ENCODE assay signal across 8 cellular contexts in genomic region chr2:61178603-61179545, GRCh38. TPM values are rescaled to one million over a fixed set of nuclear protein-coding genes. Genes with fewer than 3 reads are reported as not detected.
DNase-seq lines count a peak whose midpoint lies in the region; ATAC-seq and TF ChIP-seq lines count a peak whose summit lies in the region.

No MANE protein-coding gene starts in this region.

- no peaks in the 10 kb centered on the region for H3K9me3 Mint-ChIP-seq in activated naive CD8-positive, alpha-beta T cell (ENCODE audit: low read depth)
- no peaks in the 10 kb centered on the region for H3K9me3 Mint-ChIP-seq in type B pancreatic cell

- no peak for TF ChIP-seq CTCF in type B pancreatic cell (conservative IDR thresholded peaks at IDR 0.05)

- H3K4me1 Mint-ChIP-seq in activated naive CD8-positive, alpha-beta T cell (ENCODE audit: low read depth), result peaks cover 68% of the 10 kb centered on the region
- H3K4me1 Mint-ChIP-seq in type B pancreatic cell (ENCODE audit: unreplicated experiment), result peaks cover 44% of the 10 kb centered on the region

- H3K36me3 Mint-ChIP-seq in activated naive CD8-positive, alpha-beta T cell, result peaks cover 11% of the 10 kb centered on the region
- peaks cover 34% of the 10 kb centered on the region for H3K36me3 Mint-ChIP-seq in type B pancreatic cell

- peak overlapping the region; percentile 88 for H3K4me3 Mint-ChIP-seq in activated naive CD8-positive, alpha-beta T cell
- H3K4me3 Mint-ChIP-seq in type B pancreatic cell, result peak overlapping the region; percentile 90

- peak; percentile 45 for DNase-seq in stimulated activated CD4-positive, alpha-beta T cell treated with anti-CD3 and anti-CD28 coated beads, Interleukin-15, amount 100 ng/mL, for 24 hours
- no peak for DNase-seq in stimulated activated CD4-positive, alpha-beta T cell treated with anti-CD3 and anti-CD28 coated beads, Interleukin-12 subunit alpha, Interleukin-12 subunit beta, amount 100 ng/mL, for 4 hours
- DNase-seq in kidney tubule cell (ENCODE audit: low spot score) (peak; percentile 46), type B pancreatic cell (ENCODE audit: extremely low spot score, unreplicated experiment) (no peak), LoVo (ENCODE audit: low spot score) (no peak), GDM1 (lab: John Stamatoyannopoulos, UW) (no peak)

- ATAC-seq in HG03520 (IDR thresholded peaks at IDR 0.05; ENCODE audit: unreplicated experiment), result no peak

- H3K27ac Mint-ChIP-seq in activated naive CD8-positive, alpha-beta T cell, result peak overlapping the region; percentile 90
- peak overlapping the region; percentile 79 for H3K27ac Mint-ChIP-seq in type B pancreatic cell

- no peaks in the 10 kb centered on the region for H3K27me3 Mint-ChIP-seq in activated naive CD8-positive, alpha-beta T cell
- H3K27me3 Mint-ChIP-seq in type B pancreatic cell, result no peaks in the 10 kb centered on the region

RNA-seq across cellular contexts. Expression of gene C2orf74, which starts 16.9 kb away (rescaled TPM):
- total RNA-seq in type B pancreatic cell (ENCODE audit: low replicate concordance), result 8.7 and 13.1 TPM in 2 replicates

Comparison
In these comparisons a context has a peak if more than half of its experiments do, and no peak if none do; other contexts are left out.
1. DNase-seq: peak in stimulated activated CD4-positive, alpha-beta T cell treated with anti-CD3 and anti-CD28 coated beads, Interleukin-15, amount 100 ng/mL, for 24 hours (single experiment) and kidney tubule cell (single experiment); none in stimulated activated CD4-positive, alpha-beta T cell treated with anti-CD3 and anti-CD28 coated beads, Interleukin-12 subunit alpha, Interleukin-12 subunit beta, amount 100 ng/mL, for 4 hours (single experiment), type B pancreatic cell (single experiment), LoVo (single experiment) and GDM1 (single experiment).